In genomic region chr3:148924572-148924971, GRCh38 we compare ENCODE assay signal across 26 cellular contexts. TPM values are rescaled to one million over a fixed set of nuclear protein-coding genes. Genes with fewer than 3 reads are reported as not detected.
DNase-seq lines count a peak whose midpoint lies in the region; ATAC-seq lines count a peak whose summit lies in the region.
"Had no signal": no experiment of that assay in that cellular context is flagged by ENCODE, and none has a peak within 500 bp of the region (broad histone marks: within the 10 kb centered on the region; RNA-seq: fewer than 3 reads in every experiment).

No MANE protein-coding gene starts in this region.

- H2BK12ac ChIP-seq in mesenchymal stem cell (ENCODE audit: low read length in 2 of 2) = no peak overlapping the region

- H3K36me3 ChIP-seq in mesenchymal stem cell (ENCODE audit: control insufficient read depth in 1 of 2, insufficient read depth in 2 of 2, low read depth in 1 of 2, low read length in 2 of 2) = no peaks in the 10 kb centered on the region
- H3K36me3 ChIP-seq: esophagus muscularis mucosa, HAP-1, ovary had no signal

- no peak overlapping the region for H2AFZ ChIP-seq in mesenchymal stem cell (ENCODE audit: low read depth, low read length)
- H2AFZ ChIP-seq: hepatocyte had no signal

- no peak overlapping the region for H2AK5ac ChIP-seq in mesenchymal stem cell (ENCODE audit: low read length, severe bottlenecking)

- H4K91ac ChIP-seq in mesenchymal stem cell (ENCODE audit: low read length) = no peak overlapping the region

- no peaks in the 10 kb centered on the region for H3K27me3 ChIP-seq in mesenchymal stem cell (ENCODE audit: control insufficient read depth in 1 of 2, insufficient read depth in 1 of 2, low read length in 2 of 2)
- H3K27me3 ChIP-seq: esophagus muscularis mucosa, hepatocyte, ovary had no signal

- WGBS in mesenchymal stem cell = 38% methylated on average over 2 of the region's 3 CpGs

- no peak overlapping the region for H3K27ac ChIP-seq in mesenchymal stem cell (ENCODE audit: low read length, poor library complexity, severe bottlenecking)
- H3K27ac ChIP-seq: esophagus muscularis mucosa, hepatocyte, ovary had no signal

- no peak overlapping the region for H4K8ac ChIP-seq in mesenchymal stem cell (ENCODE audit: low read length)

- no peak overlapping the region for H2BK15ac ChIP-seq in mesenchymal stem cell (ENCODE audit: low read depth, poor library complexity, severe bottlenecking)

- DNase-seq in GM03348 (ENCODE audit: low spot score) = peak; percentile 16
- DNase-seq in M059J (ENCODE audit: low read depth) = peak; percentile 58
- peak; percentile 38 for DNase-seq in dedifferentiated amniotic fluid mesenchymal stem cell (ENCODE audit: extremely low spot score)
- peak; percentile 79 for DNase-seq in mesenchymal stem cell
- no peak for DNase-seq in Kasumi-1 (lab: John Stamatoyannopoulos, UW)
- DNase-seq: activated CD4-positive, alpha-beta T cell treated with anti-CD3 and anti-CD28 coated beads for 48 hours; activated effector memory CD4-positive, alpha-beta T cell treated with Interleukin-2 at 50 U/mL for 16 hours; amniotic stem cell; central memory CD4-positive, alpha-beta T cell; COR-L47; islet precursor cell; KG1; mammary epithelial cell; naive B cell; NCI-H1048; NCI-H1930; ovary; stimulated activated CD4-positive, alpha-beta T cell treated with anti-CD3 and anti-CD28 coated beads, Interleukin-1b, Interleukin-23, amount 100 ng/mL, for 48 hours; stimulated activated naive CD4-positive, alpha-beta T cell; T-cell had no signal

- no peak overlapping the region for H3K14ac ChIP-seq in mesenchymal stem cell (ENCODE audit: low read length in 2 of 2)

- no peak for ATAC-seq in GM21717 (IDR thresholded peaks at IDR 0.05; ENCODE audit: unreplicated experiment)
- ATAC-seq in GM18873 (IDR thresholded peaks at IDR 0.05; ENCODE audit: low FRiP score, unreplicated experiment) = no peak
- ATAC-seq: T-cell had no signal

- no peaks in the 10 kb centered on the region for H3K9me3 ChIP-seq in mesenchymal stem cell (ENCODE audit: control insufficient read depth, low read length)
- H3K9me3 ChIP-seq: HAP-1, ovary had no signal

- no peak overlapping the region for H2BK120ac ChIP-seq in mesenchymal stem cell (ENCODE audit: low read depth, low read length)

- no peaks in the 10 kb centered on the region for H3K4me1 ChIP-seq in mesenchymal stem cell (ENCODE audit: control insufficient read depth, insufficient read depth, low read depth, low read length)
- H3K4me1 ChIP-seq: esophagus muscularis mucosa, HAP-1 had no signal

- H3K18ac ChIP-seq in mesenchymal stem cell (ENCODE audit: low read depth in 1 of 2, low read length in 2 of 2) = no peak overlapping the region

- H3K23ac ChIP-seq in mesenchymal stem cell (ENCODE audit: low read length in 2 of 2) = no peak overlapping the region

- no peak overlapping the region for H3K4ac ChIP-seq in mesenchymal stem cell (ENCODE audit: low read depth in 1 of 2, low read length in 2 of 2)

- no peak overlapping the region for H3K4me2 ChIP-seq in mesenchymal stem cell (ENCODE audit: low read length, poor library complexity, severe bottlenecking)
- H3K4me2 ChIP-seq: hepatocyte had no signal

- H3K4me3 ChIP-seq in mesenchymal stem cell (ENCODE audit: insufficient read depth in 1 of 2, low read depth in 1 of 2, low read length in 2 of 2) = no peak overlapping the region
- H3K4me3 ChIP-seq: esophagus muscularis mucosa, HAP-1, hepatocyte, ovary had no signal

- H3K9ac ChIP-seq in mesenchymal stem cell (ENCODE audit: low read length) = no peak overlapping the region

- H2BK5ac ChIP-seq in mesenchymal stem cell (ENCODE audit: low read depth, low read length, poor library complexity, severe bottlenecking) = no peak overlapping the region

- no peaks in the 10 kb centered on the region for H3K79me1 ChIP-seq in mesenchymal stem cell (replicated peaks; ENCODE audit: low read length, poor library complexity, severe bottlenecking)

RNA-seq across cellular contexts. Expression of gene CPA3, which starts 59.5 kb away (rescaled TPM):
- total RNA-seq in M059J (2014; rRNA removed; shearing (Covaris generic)) = 0.17 and 0.30 TPM in 2 replicates
- polyA plus RNA-seq in mesenchymal stem cell (2013, experiment 1 of 2) = 0.39 TPM
- 0.32 TPM for polyA plus RNA-seq in mesenchymal stem cell (2013, experiment 2 of 2)
- total RNA-seq: mammary epithelial cell, NCI-H460 had no signal
- polyA plus RNA-seq: mammary epithelial cell had no signal

Comparison
In these comparisons a context has a peak if more than half of its experiments do, and no peak if none do; other contexts are left out.
1. DNase-seq: peak in GM03348 (single experiment), M059J (single experiment), dedifferentiated amniotic fluid mesenchymal stem cell (single experiment) and mesenchymal stem cell (single experiment); none in Kasumi-1 (0 of 2).